In genomic region chr20:7989379-7989778, GRCh38 we compare ENCODE assay signal across 2 cellular contexts.
TF ChIP-seq lines count a peak whose summit lies in the region.

No MANE protein-coding gene starts in this region.

TF ChIP-seq in SK-N-SH, 30 proteins besides CTCF, POLR2A, EP300 and RAD21 (continued from another document):
- no peak for TF ChIP-seq MAX (IDR thresholded peaks at IDR 0.05; ENCODE audit: low read depth)

TF ChIP-seq in SK-N-SH treated with all-trans-retinoic acid at 6 μM for 48 hours, 23 proteins besides CTCF, POLR2A, EP300 and RAD21 (continued from another document):
- TF ChIP-seq PATZ1 (CRISPR knock-in tag; IDR thresholded peaks at IDR 0.05; ENCODE audit: borderline replicate concordance), result no peak
- TF ChIP-seq CREB5 (CRISPR knock-in tag; IDR thresholded peaks at IDR 0.05; ENCODE audit: low read depth), result no peak
TF ChIP-seq in SK-N-SH treated with all-trans-retinoic acid at 6 μM for 48 hours: peak in this region for 0.
